Comparison of ENCODE assay signal across 8 cellular contexts in genomic region chr15:77900331-77900963, GRCh38.
A peak's percentile ranks its signal among the peaks of the same experiment; 100 is the strongest.
DNase-seq lines count a peak whose midpoint lies in the region; ATAC-seq, FAIRE-seq and TF ChIP-seq lines count a peak whose summit lies in the region.
"Not testable (repeated sequence)": the region's sequence is repeated elsewhere in the genome, so short reads cannot be mapped to it uniquely, and the experiment has no call there.

No MANE protein-coding gene starts in this region.

- H3K4me1 ChIP-seq in keratinocyte (ENCODE audit: control insufficient read depth, extremely low read depth, insufficient read depth, low read length); smooth muscle cell (ENCODE audit: low read depth); transverse colon: not testable (repeated sequence)

- dilution Hi-C loops in keratinocyte (cut with MboI; ENCODE audit: extremely low pct_ligation_motif_present, low sequenced_read_pairs): not testable (repeated sequence)

- not testable (repeated sequence) for H3K27ac ChIP-seq in dorsolateral prefrontal cortex; keratinocyte (ENCODE audit: control insufficient read depth, insufficient read depth, low read length); smooth muscle cell (ENCODE audit: low read depth); transverse colon

- FAIRE-seq in keratinocyte (lab: Jason Lieb, UNC): not testable (repeated sequence)

- H2AFZ ChIP-seq in keratinocyte (ENCODE audit: control insufficient read depth, low read length); smooth muscle cell (ENCODE audit: low read depth): not testable (repeated sequence)

- in situ Hi-C loops in transverse colon (cut with MboI; ENCODE audit: low pct_ligation_motif_present in 1 of 4, low pct_unique_long_range_greater_than_20kb in 1 of 4, low sequenced_read_pairs in 3 of 4): not testable (repeated sequence)

- TF ChIP-seq CTCF in dorsolateral prefrontal cortex (IDR thresholded peaks at IDR 0.05 in 54 of 56, conservative IDR thresholded peaks at IDR 0.05 in 2 of 56; ENCODE audit: low read depth in 1 of 56, partially characterized antibody in 56 of 56): peak in 41 of 56 donors; percentile 7 to 52 (median 35)
- TF ChIP-seq CTCF in keratinocyte (optimal IDR thresholded peaks at IDR 0.05 in 1 of 3, IDR thresholded peaks at IDR 0.05 in 1 of 3, conservative IDR thresholded peaks at IDR 0.05 in 1 of 3; ENCODE audit: extremely low read depth in 1 of 3, insufficient read depth in 2 of 3, low read length in 3 of 3): peak; percentile 20 to 69 (median 47)
- TF ChIP-seq CTCF in smooth muscle cell (IDR thresholded peaks at IDR 0.05; ENCODE audit: borderline replicate concordance, insufficient read depth, poor library complexity, severe bottlenecking): peak; percentile 49
- TF ChIP-seq CTCF in transverse colon (IDR thresholded peaks at IDR 0.05): peak; percentile 26 to 69 (median 58)

- H3K36me3 ChIP-seq in keratinocyte (ENCODE audit: control insufficient read depth in 2 of 2, extremely low read depth in 1 of 2, insufficient read depth in 2 of 2, low read length in 2 of 2); smooth muscle cell (ENCODE audit: low read depth); transverse colon: not testable (repeated sequence)

- not testable (repeated sequence) for H3F3A ChIP-seq in smooth muscle cell (ENCODE audit: low read depth)

- intact Hi-C loops in dorsolateral prefrontal cortex (cut with DNase I); transverse colon (cut with DNase I; ENCODE audit: low total_unique reads): not testable (repeated sequence)

- not testable (repeated sequence) for H3K9me1 ChIP-seq in keratinocyte (ENCODE audit: control insufficient read depth, extremely low read depth, insufficient read depth, low read length)

- WGBS in smooth muscle cell (ENCODE audit: low lambda C conversion rate): 65% methylated on average over 21 of the region's 24 CpGs
- 71 to 100% methylated on average over 1 to 17 of the region's 24 CpGs for WGBS in transverse colon (ENCODE audit: low coverage in 1 of 2), 2 donors

- H3K9ac ChIP-seq in keratinocyte (ENCODE audit: control insufficient read depth, extremely low read depth, insufficient read depth, low read length); smooth muscle cell (ENCODE audit: low read depth): not testable (repeated sequence)

- H3K4me3 ChIP-seq in dorsolateral prefrontal cortex; keratinocyte (ENCODE audit: control insufficient read depth in 2 of 3, extremely low read depth in 1 of 3, insufficient read depth in 2 of 3, low read depth in 1 of 3, low read length in 3 of 3); smooth muscle cell; transverse colon: not testable (repeated sequence)

- TF ChIP-seq POLR2A in transverse colon (IDR thresholded peaks at IDR 0.05): not testable (repeated sequence)

- peak; percentile 83 for ATAC-seq in SK-N-SH treated with all-trans-retinoic acid at 6 μM for 48 hours

- TF ChIP-seq EP300 in transverse colon (IDR thresholded peaks at IDR 0.05; ENCODE audit: low read depth): not testable (repeated sequence)

- H3K9me3 ChIP-seq in keratinocyte (ENCODE audit: control insufficient read depth, low read depth, low read length); smooth muscle cell (replicated peaks; ENCODE audit: low read depth); transverse colon: not testable (repeated sequence)

- not testable (repeated sequence) for H3K79me2 ChIP-seq in keratinocyte (ENCODE audit: control insufficient read depth, insufficient read depth, low read length); smooth muscle cell (ENCODE audit: low read depth)

- H3K27me3 ChIP-seq in dorsolateral prefrontal cortex; keratinocyte (ENCODE audit: control insufficient read depth, extremely low read depth, insufficient read depth, low read length); smooth muscle cell (ENCODE audit: low read depth); transverse colon: not testable (repeated sequence)

- DNase-seq in ELF-1 (ENCODE audit: low read depth, low spot score) (peak; percentile 75), HuH-7.5 (ENCODE audit: low spot score) (peak; percentile 88), keratinocyte (ENCODE audit: low read depth, low spot score) (peak; percentile 28), smooth muscle cell (lab: John Stamatoyannopoulos, UW; ENCODE audit: unreplicated experiment) (peak; percentile 44), transverse colon (peak; percentile 58)
- peak; percentile 72 to 79 for DNase-seq in activated T-cell treated with anti-CD3 and anti-CD28 coated beads, Interleukin-2, amount 50 U/mL, for 48 hours
- not testable (repeated sequence) for DNase-seq in dorsolateral prefrontal cortex

- H4K20me1 ChIP-seq in keratinocyte (ENCODE audit: control insufficient read depth, extremely low read depth, insufficient read depth, low read length); smooth muscle cell (ENCODE audit: low read depth): not testable (repeated sequence)

- H3K4me2 ChIP-seq in keratinocyte (ENCODE audit: control insufficient read depth, extremely low read depth, insufficient read depth, low read depth, low read length); smooth muscle cell: not testable (repeated sequence)
